Comparison of ENCODE assay signal across 8 cellular contexts in genomic region chr17:1783834-1784611, GRCh38. TPM values are rescaled to one million over a fixed set of nuclear protein-coding genes. Genes with fewer than 3 reads are reported as not detected.
DNase-seq lines count a peak whose midpoint lies in the region; ATAC-seq and TF ChIP-seq lines count a peak whose summit lies in the region.

No MANE protein-coding gene starts in this region.

- peak overlapping the region; percentile 88 to 91 for H3K27ac ChIP-seq in esophagus (ENCODE audit: low read depth in 2 of 2, low read length in 1 of 2)

- WGBS in esophagus, 2 donors = 52 to 55% methylated on average over 16 of the region's 16 CpGs

- no peaks in the 10 kb centered on the region for H3K9me3 ChIP-seq in esophagus (ENCODE audit: control insufficient read depth in 2 of 2, insufficient read depth in 1 of 2, low read depth in 1 of 2, low read length in 1 of 2)

- peak overlapping the region in 1 of 2 donors; percentile 2 for H3K4me3 ChIP-seq in esophagus (ENCODE audit: low read depth in 1 of 2, low read length in 2 of 2)

- ATAC-seq in SK-N-SH treated with all-trans-retinoic acid at 6 μM for 48 hours (peak; percentile 56), HG02852 (IDR thresholded peaks at IDR 0.05; ENCODE audit: unreplicated experiment) (no peak), HG02970 (IDR thresholded peaks at IDR 0.05; ENCODE audit: low FRiP score, unreplicated experiment) (no peak)

- H3K4me1 ChIP-seq in esophagus (ENCODE audit: control insufficient read depth in 2 of 2, insufficient read depth in 2 of 2, low read length in 1 of 2) = peaks cover 0 to 4% of the 10 kb centered on the region in 2 donors

- DNase-seq in AG20443 (ENCODE audit: low spot score) (peak; percentile 84), GM20000 (ENCODE audit: low spot score) (peak; percentile 45), myocyte (ENCODE audit: low read depth) (peak; percentile 98), NOMO-1 treated with dmso at 0.1 percent for 144 hours (lab: John Stamatoyannopoulos, UW; ENCODE audit: unreplicated experiment) (no peak)

- no peak for TF ChIP-seq CTCF in GM20000 (IDR thresholded peaks at IDR 0.05; ENCODE audit: extremely low read depth, missing control alignments)

- peaks cover 0 to 8% of the 10 kb centered on the region in 2 donors for H3K36me3 ChIP-seq in esophagus (ENCODE audit: control insufficient read depth in 2 of 2, insufficient read depth in 2 of 2, low read length in 1 of 2)

- no peaks in the 10 kb centered on the region for H3K27me3 ChIP-seq in esophagus (ENCODE audit: control insufficient read depth in 1 of 2, insufficient read depth in 2 of 2, low read length in 2 of 2)

TF ChIP-seq in SK-N-SH treated with all-trans-retinoic acid at 6 μM for 48 hours, 23 proteins besides CTCF, POLR2A, EP300 and RAD21:
- no peak for TF ChIP-seq ZC3H10 (CRISPR knock-in tag; IDR thresholded peaks at IDR 0.05)
- no peak for TF ChIP-seq POU6F1 (CRISPR knock-in tag; IDR thresholded peaks at IDR 0.05; ENCODE audit: borderline replicate concordance, low read depth)
- no peak for TF ChIP-seq ZNF70 (CRISPR knock-in tag; IDR thresholded peaks at IDR 0.05)
- no peak for TF ChIP-seq GLIS3 (CRISPR knock-in tag; IDR thresholded peaks at IDR 0.05)
- no peak for TF ChIP-seq TOX (CRISPR knock-in tag; IDR thresholded peaks at IDR 0.05; ENCODE audit: borderline replicate concordance)

RNA-seq across cellular contexts. Expression of gene SERPINF1, which starts 22.2 kb away (rescaled TPM):
- 10 to 100 TPM; 49.0 to 56.7 TPM for polyA plus RNA-seq in esophagus
- total RNA-seq in myocyte = 5,512 and 6,691 TPM in 2 replicates
- polyA plus RNA-seq in myocyte (2012) = 567 TPM

RNA-seq across cellular contexts. Expression of gene SERPINF2, which starts 41.4 kb away (rescaled TPM):
- 1 to 10 TPM; 1.9 to 2.9 TPM for polyA plus RNA-seq in esophagus
- total RNA-seq in myocyte = 0.67 and 2.0 TPM in 2 replicates
- 1.1 TPM for polyA plus RNA-seq in myocyte (2012)

RNA-seq across cellular contexts. Expression of gene SMYD4, which starts 45.7 kb away (rescaled TPM):
- 1 to 10 TPM; 2.1 to 4.0 TPM for polyA plus RNA-seq in esophagus
- total RNA-seq in myocyte = 6.8 and 8.8 TPM in 2 replicates
- 10.1 TPM for polyA plus RNA-seq in myocyte (2012)

RNA-seq across cellular contexts. Expression of gene RPA1, which starts 45.8 kb away (rescaled TPM):
- polyA plus RNA-seq in esophagus = 10 to 100 TPM in 1 of 2 donors, 1 to 10 TPM in 1; 8.6 to 33.7 TPM
- 11.3 and 11.6 TPM in 2 replicates for total RNA-seq in myocyte
- polyA plus RNA-seq in myocyte (2012) = 48.2 TPM

RNA-seq across cellular contexts. Expression of gene WDR81, which starts 59.5 kb away (rescaled TPM):
- polyA plus RNA-seq in esophagus = 10 to 100 TPM in 1 of 2 donors, 1 to 10 TPM in 1; 8.5 to 10.7 TPM
- 76.0 and 76.8 TPM in 2 replicates for total RNA-seq in myocyte
- 30.0 TPM for polyA plus RNA-seq in myocyte (2012)
